Comparison of ENCODE assay signal across 8 cellular contexts in the genomic region with DNA sequence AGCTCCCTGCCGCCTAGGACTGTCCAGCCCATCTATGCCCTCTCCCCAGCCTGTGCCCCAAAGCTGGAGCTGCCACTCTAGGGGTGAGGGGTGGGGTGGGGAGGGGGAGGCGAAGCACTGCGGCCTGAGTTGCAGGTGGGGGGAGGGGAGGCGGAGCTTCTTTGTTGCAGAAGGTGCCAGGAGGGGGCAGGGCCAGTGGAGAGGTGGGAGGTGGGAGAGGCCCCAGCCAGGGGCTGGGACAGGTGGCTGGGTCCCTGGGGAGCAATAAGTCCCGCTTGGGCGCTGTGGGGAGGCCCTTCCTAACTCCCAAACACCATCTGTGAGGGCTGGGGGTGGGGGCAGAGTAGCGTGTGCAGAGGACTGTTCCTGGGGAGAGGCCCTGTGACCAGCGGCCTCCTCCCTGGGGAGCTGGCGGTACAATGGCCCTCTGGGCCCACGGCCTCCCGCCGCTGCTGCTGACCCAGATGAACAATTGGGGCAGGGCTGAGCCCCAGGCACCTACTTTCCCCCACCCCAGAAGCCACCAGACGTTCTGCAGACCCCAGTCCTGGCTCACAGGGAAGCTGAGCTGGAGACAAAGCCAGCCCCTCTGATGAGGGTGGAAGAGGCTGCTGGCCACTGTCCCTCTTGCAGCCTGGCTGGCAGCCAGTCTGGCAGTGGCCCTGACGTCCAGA. TPM values are rescaled to one million over a fixed set of nuclear protein-coding genes. Genes with fewer than 3 reads are reported as not detected.
DNase-seq lines count a peak whose midpoint lies in the region; ATAC-seq and TF ChIP-seq lines count a peak whose summit lies in the region.

No MANE protein-coding gene starts in this region.

- H3K4me1 Mint-ChIP-seq in central memory CD8-positive, alpha-beta T cell: peaks cover 7% of the 10 kb centered on the region

- H3K36me3 Mint-ChIP-seq in central memory CD8-positive, alpha-beta T cell (ENCODE audit: insufficient read depth): peaks cover 1% of the 10 kb centered on the region

- no peaks in the 10 kb centered on the region for H3K9me3 Mint-ChIP-seq in central memory CD8-positive, alpha-beta T cell

- H3K27ac ChIP-seq in 22Rv1 (peak overlapping the region; percentile 95), tibial nerve (peak overlapping the region in 1 of 4 donors; percentile 80)

- WGBS in tibial nerve, 2 donors: 7 to 18% methylated on average over 10 to 11 of the region's 14 CpGs

- no peaks in the 10 kb centered on the region for H3K9me3 ChIP-seq in tibial nerve

- peaks cover 0 to 56% of the 10 kb centered on the region in 2 donors for H3K27me3 ChIP-seq in tibial nerve

- H3K4me3 ChIP-seq in tibial nerve: peak overlapping the region in 2 of 4 donors; percentile 35 to 61

- TF ChIP-seq EP300 in tibial nerve (IDR thresholded peaks at IDR 0.05): no peak

- TF ChIP-seq POLR2A in tibial nerve (IDR thresholded peaks at IDR 0.05): no peak

- H3K27me3 Mint-ChIP-seq in central memory CD8-positive, alpha-beta T cell: peaks cover 36% of the 10 kb centered on the region

- ATAC-seq in GM21529 (IDR thresholded peaks at IDR 0.05; ENCODE audit: unreplicated experiment) (peak; percentile 43), HG03045 (IDR thresholded peaks at IDR 0.05; ENCODE audit: unreplicated experiment) (no peak)
- no peak for ATAC-seq in central memory CD8-positive, alpha-beta T cell (replicated peaks; ENCODE audit: extremely low read depth, poor library complexity, severe bottlenecking)

- no peaks in the 10 kb centered on the region for H3K36me3 ChIP-seq in tibial nerve

- H3K4me3 Mint-ChIP-seq in central memory CD8-positive, alpha-beta T cell: peak overlapping the region; percentile 51

- H3K4me1 ChIP-seq in tibial nerve: peaks cover 0 to 67% (median 37%) of the 10 kb centered on the region in 4 donors

- peak; percentile 99 for DNase-seq in NCI-H2171 (lab: John Stamatoyannopoulos, UW)
- no peak for DNase-seq in central memory CD8-positive, alpha-beta T cell (ENCODE audit: low spot score in 2 of 2)
- peak; percentile 59 for DNase-seq in pons (ENCODE audit: low spot score)
- DNase-seq in occipital lobe (lab: John Stamatoyannopoulos, UW): no peak
- no peak for DNase-seq in tibial nerve (ENCODE audit: low spot score in 2 of 2)

- no peak overlapping the region for H3K27ac Mint-ChIP-seq in central memory CD8-positive, alpha-beta T cell (ENCODE audit: low read depth)

- TF ChIP-seq CTCF in 22Rv1 (IDR thresholded peaks at IDR 0.05): no peak
- TF ChIP-seq CTCF in tibial nerve (IDR thresholded peaks at IDR 0.05): no peak

RNA-seq across cellular contexts. Expression of a gene that starts 2.2 kb away (rescaled TPM):
- 5.8 TPM for total RNA-seq in occipital lobe
- total RNA-seq in tibial nerve: under 1 TPM in 1 of 4 donors, not detected in 3; 0.39 TPM

RNA-seq across cellular contexts. Expression of a gene that starts 6.1 kb away (rescaled TPM):
- total RNA-seq in occipital lobe (22.3 TPM), tibial nerve (10 to 100 TPM; 12.0 to 18.3 (median 16.3) TPM)

RNA-seq across cellular contexts. Expression of a gene that starts 9.0 kb away (rescaled TPM):
- total RNA-seq in occipital lobe (8.4 TPM), tibial nerve (1 to 10 TPM in 3 of 4 donors, not detected in 1; 1.3 to 2.5 (median 1.8) TPM)

RNA-seq across cellular contexts. Expression of a gene that starts 39.6 kb away (rescaled TPM):
- total RNA-seq in occipital lobe: 10.8 TPM
- total RNA-seq in tibial nerve: 1 to 10 TPM; 1.6 to 3.0 (median 2.0) TPM

RNA-seq across cellular contexts. Expression of a gene that starts 44.9 kb away (rescaled TPM):
- 11.7 TPM for total RNA-seq in occipital lobe
- total RNA-seq in tibial nerve: 10 to 100 TPM; 48.1 to 73.0 (median 61.1) TPM

Comparison
In these comparisons a context has a peak if more than half of its experiments do, and no peak if none do; other contexts are left out.
1. DNase-seq: peak in NCI-H2171 (single experiment) and pons (single experiment); none in central memory CD8-positive, alpha-beta T cell (0 of 2), occipital lobe (single experiment) and tibial nerve (0 of 2).